ENCODE assay signal across 15 cellular contexts in the genomic region with DNA sequence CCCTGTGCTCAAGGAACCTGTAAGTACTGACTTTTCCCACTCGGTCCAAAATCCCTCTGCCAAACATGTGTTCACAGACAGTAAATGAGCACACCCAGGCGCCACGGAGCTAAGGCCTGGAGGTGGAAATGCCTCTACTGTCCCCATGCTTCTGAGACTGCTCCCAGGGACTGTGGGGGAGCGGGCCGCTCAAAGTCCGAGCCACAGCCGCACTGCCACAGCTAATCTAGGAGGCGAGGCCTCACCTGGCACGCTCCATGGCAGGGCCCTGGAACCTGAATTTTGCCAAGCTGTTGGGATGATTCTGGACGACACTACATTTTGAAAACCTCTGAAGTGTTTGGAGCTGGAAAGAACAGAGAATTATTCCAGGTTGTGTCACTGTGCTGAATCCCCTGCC.
"Had no signal": no experiment of that assay in that cellular context is flagged by ENCODE, and none has a peak within 500 bp of the region (broad histone marks: within the 10 kb centered on the region; RNA-seq: fewer than 3 reads in every experiment).

No MANE protein-coding gene starts in this region.

- H3K4me3 Mint-ChIP-seq: activated naive CD4-positive, alpha-beta T cell treated with anti-CD3 and anti-CD28 coated beads for 36 hours; activated T-helper 17 cell treated with anti-CD3 and anti-CD28 coated beads, Interleukin-2, amount 50 U/mL, for 72 hours; effector memory CD8-positive, alpha-beta T cell; nephron progenitor cell; stimulated activated naive CD8-positive, alpha-beta T cell treated with anti-CD3 and anti-CD28 coated beads, Interleukin-15, Interleukin-2, amounts not matched to agents 100 ng/mL and 50 ng/mL, for 24 hours had no signal

- H3K27ac Mint-ChIP-seq: activated naive CD4-positive, alpha-beta T cell treated with anti-CD3 and anti-CD28 coated beads for 36 hours; nephron progenitor cell; stimulated activated naive CD8-positive, alpha-beta T cell treated with anti-CD3 and anti-CD28 coated beads, Interleukin-15, Interleukin-2, amounts not matched to agents 100 ng/mL and 50 ng/mL, for 24 hours had no signal

- H3K9me3 Mint-ChIP-seq: activated naive CD4-positive, alpha-beta T cell treated with anti-CD3 and anti-CD28 coated beads for 36 hours; activated T-helper 17 cell treated with anti-CD3 and anti-CD28 coated beads, Interleukin-2, amount 50 U/mL, for 72 hours; effector memory CD8-positive, alpha-beta T cell; nephron progenitor cell; stimulated activated naive CD8-positive, alpha-beta T cell treated with anti-CD3 and anti-CD28 coated beads, Interleukin-15, Interleukin-2, amounts not matched to agents 100 ng/mL and 50 ng/mL, for 24 hours had no signal

- ATAC-seq: effector memory CD8-positive, alpha-beta T cell; psoas muscle had no signal

- H3K27ac ChIP-seq: psoas muscle, VCaP had no signal

- DNase-seq: activated CD4-positive, alpha-beta T cell treated with anti-CD3 and anti-CD28 coated beads for 4 hours; activated naive CD4-positive, alpha-beta T cell treated with anti-CD3 and anti-CD28 coated beads for 36 hours; central memory CD4-positive, alpha-beta T cell; effector memory CD8-positive, alpha-beta T cell; hippocampal formation; left ventricle myocardium inferior; mesendoderm; nephron progenitor cell; psoas muscle; stimulated activated CD4-positive, alpha-beta T cell treated with anti-CD3 and anti-CD28 coated beads, Interleukin-4, amount 100 ng/mL, for 1 hour; stimulated activated CD8-positive, alpha-beta memory T cell treated with anti-CD3 and anti-CD28 coated beads, Interleukin-4, amount 100 ng/mL, for 48 hours; T-helper 9 cell had no signal

- H3K27me3 Mint-ChIP-seq: activated T-helper 17 cell treated with anti-CD3 and anti-CD28 coated beads, Interleukin-2, amount 50 U/mL, for 72 hours; effector memory CD8-positive, alpha-beta T cell; stimulated activated naive CD8-positive, alpha-beta T cell treated with anti-CD3 and anti-CD28 coated beads, Interleukin-15, Interleukin-2, amounts not matched to agents 100 ng/mL and 50 ng/mL, for 24 hours had no signal

- H3K9me3 ChIP-seq: left ventricle myocardium inferior, psoas muscle had no signal

- H3K4me3 ChIP-seq: left ventricle myocardium inferior, psoas muscle had no signal

- H3K4me1 Mint-ChIP-seq: activated T-helper 17 cell treated with anti-CD3 and anti-CD28 coated beads, Interleukin-2, amount 50 U/mL, for 72 hours had no signal
